27 cellular contexts compared by ENCODE assay signal in genomic region chr5:56344594-56344993, GRCh38.
"Had no signal": no experiment of that assay in that cellular context is flagged by ENCODE, and none has a peak within 500 bp of the region (broad histone marks: within the 10 kb centered on the region; RNA-seq: fewer than 3 reads in every experiment).

No MANE protein-coding gene starts in this region.

- H3K27me3 Mint-ChIP-seq: stimulated activated naive CD8-positive, alpha-beta T cell treated with anti-CD3 and anti-CD28 coated beads, Interleukin-15, amount 100 ng/mL, for 72 hours had no signal

- H3K27ac ChIP-seq: coronary artery, esophagus squamous epithelium, heart right ventricle, left ventricle myocardium inferior, lower lobe of right lung, neural progenitor cell, parathyroid adenoma, suprapubic skin, transverse colon, upper lobe of right lung, uterus had no signal

- H3K36me3 Mint-ChIP-seq: natural killer cell treated with Interleukin-12 subunit alpha and Interleukin-12 subunit beta and Interleukin-15 and Interleukin-18, amount 100 ng/mL, for 72 hours; neural progenitor cell had no signal

- H3K9me3 ChIP-seq: esophagus squamous epithelium, lower lobe of right lung, suprapubic skin, transverse colon, upper lobe of right lung, uterus had no signal

- H2AFZ ChIP-seq: neural progenitor cell, parathyroid adenoma had no signal

- H3K4me1 ChIP-seq: neural progenitor cell, parathyroid adenoma, transverse colon had no signal

- ATAC-seq: heart right ventricle; left colon; lower lobe of right lung; natural killer cell treated with Interleukin-12 subunit alpha and Interleukin-12 subunit beta and Interleukin-15 and Interleukin-18, amount 100 ng/mL, for 72 hours; sciatic nerve; stimulated activated naive CD8-positive, alpha-beta T cell treated with anti-CD3 and anti-CD28 coated beads, Interleukin-15, amount 100 ng/mL, for 72 hours; upper lobe of right lung had no signal

- H3K27ac Mint-ChIP-seq: natural killer cell treated with Interleukin-12 subunit alpha and Interleukin-12 subunit beta and Interleukin-15 and Interleukin-18, amount 100 ng/mL, for 72 hours; neural progenitor cell; progenitor cell of endocrine pancreas; stimulated activated naive CD8-positive, alpha-beta T cell treated with anti-CD3 and anti-CD28 coated beads, Interleukin-15, amount 100 ng/mL, for 72 hours had no signal

- H3K79me2 ChIP-seq: parathyroid adenoma had no signal

- H3K9ac ChIP-seq: neural progenitor cell, parathyroid adenoma had no signal

- H3K9me3 Mint-ChIP-seq: natural killer cell treated with Interleukin-12 subunit alpha and Interleukin-12 subunit beta and Interleukin-15 and Interleukin-18, amount 100 ng/mL, for 72 hours; neural progenitor cell had no signal

- H3K36me3 ChIP-seq: esophagus squamous epithelium, heart right ventricle, left ventricle myocardium inferior, lower lobe of right lung, neural progenitor cell, suprapubic skin, transverse colon, upper lobe of right lung, uterus had no signal

- H3K4me3 ChIP-seq: coronary artery, esophagus squamous epithelium, heart right ventricle, left ventricle myocardium inferior, lower lobe of right lung, neural progenitor cell, smooth muscle cell, suprapubic skin, transverse colon, upper lobe of right lung, uterus had no signal

- H3K4me3 Mint-ChIP-seq: natural killer cell treated with Interleukin-12 subunit alpha and Interleukin-12 subunit beta and Interleukin-15 and Interleukin-18, amount 100 ng/mL, for 72 hours; neural progenitor cell; stimulated activated naive CD8-positive, alpha-beta T cell treated with anti-CD3 and anti-CD28 coated beads, Interleukin-15, amount 100 ng/mL, for 72 hours had no signal

- DNase-seq: dermis blood vessel endothelial cell; effector memory CD4-positive, alpha-beta T cell; erythroblast; esophagus squamous epithelium; foreskin melanocyte; glutamatergic neuron; heart right ventricle; hippocampal formation; left colon; left ventricle myocardium inferior; lower lobe of right lung; stimulated activated CD4-positive, alpha-beta T cell treated with anti-CD3 and anti-CD28 coated beads, Interleukin-12 subunit alpha, Interleukin-12 subunit beta, amount 100 ng/mL, for 4 hours; stimulated activated CD4-positive, alpha-beta T cell treated with anti-CD3 and anti-CD28 coated beads, Interleukin-1b, Interleukin-23, amount 100 ng/mL, for 48 hours; stimulated activated CD4-positive, alpha-beta T cell treated with anti-CD3 and anti-CD28 coated beads, Interleukin-4, amount 100 ng/mL, for 1 hour; stimulated activated CD8-positive, alpha-beta memory T cell treated with anti-CD3 and anti-CD28 coated beads, Interleukin-4, amount 100 ng/mL, for 48 hours; stimulated activated naive CD8-positive, alpha-beta T cell treated with anti-CD3 and anti-CD28 coated beads, Interleukin-15, amount 100 ng/mL, for 72 hours; transverse colon; upper lobe of right lung; uterus had no signal

- H3K4me2 ChIP-seq: neural progenitor cell, smooth muscle cell had no signal

- H3K4me1 Mint-ChIP-seq: neural progenitor cell had no signal

- H3K27me3 ChIP-seq: esophagus squamous epithelium, heart right ventricle, neural progenitor cell, suprapubic skin, transverse colon, upper lobe of right lung, uterus had no signal
